ENCODE assay signal across 11 cellular contexts in genomic region chr2:49940616-49941015, GRCh38.
DNase-seq lines count a peak whose midpoint lies in the region; ATAC-seq and TF ChIP-seq lines count a peak whose summit lies in the region.
"Had no signal": no experiment of that assay in that cellular context is flagged by ENCODE, and none has a peak within 500 bp of the region (broad histone marks: within the 10 kb centered on the region; RNA-seq: fewer than 3 reads in every experiment).

No MANE protein-coding gene starts in this region.

- TF ChIP-seq CTCF in smooth muscle cell (IDR thresholded peaks at IDR 0.05; ENCODE audit: borderline replicate concordance, insufficient read depth, poor library complexity, severe bottlenecking): no peak

- 78% methylated on average over 3 of the region's 3 CpGs for WGBS in smooth muscle cell (ENCODE audit: low lambda C conversion rate)

- peak overlapping the region; percentile 14 for H3K4me2 ChIP-seq in smooth muscle cell

- H3K36me3 ChIP-seq in smooth muscle cell (ENCODE audit: low read depth): no peaks in the 10 kb centered on the region
- H3K36me3 ChIP-seq: SJSA1 had no signal

- no peak overlapping the region for H3K27ac ChIP-seq in smooth muscle cell (ENCODE audit: low read depth)
- H3K27ac ChIP-seq: SJSA1 had no signal

- H3K27me3 ChIP-seq in smooth muscle cell (ENCODE audit: low read depth): no peaks in the 10 kb centered on the region
- H3K27me3 ChIP-seq: SJSA1 had no signal

- H3K4me3 Mint-ChIP-seq in activated naive CD8-positive, alpha-beta T cell treated with anti-CD3 and anti-CD28 coated beads, Interleukin-2, amount 10 ng/mL, durations not matched to agents 7 days and 5 days: peak overlapping the region; percentile 84

- peaks cover 10% of the 10 kb centered on the region for H3K4me1 Mint-ChIP-seq in activated naive CD8-positive, alpha-beta T cell treated with anti-CD3 and anti-CD28 coated beads, Interleukin-2, amount 10 ng/mL, durations not matched to agents 7 days and 5 days

- peak overlapping the region; percentile 64 for H2AFZ ChIP-seq in smooth muscle cell (ENCODE audit: low read depth)

- H3K9me3 Mint-ChIP-seq in activated naive CD8-positive, alpha-beta T cell treated with anti-CD3 and anti-CD28 coated beads, Interleukin-2, amount 10 ng/mL, durations not matched to agents 7 days and 5 days: no peaks in the 10 kb centered on the region

- no peak overlapping the region for H3K9ac ChIP-seq in smooth muscle cell (ENCODE audit: low read depth)

- POLR2A ChIA-PET in activated naive CD8-positive, alpha-beta T cell treated with anti-CD3 and anti-CD28 coated beads, Interleukin-2, amount 10 ng/mL, durations not matched to agents 7 days and 5 days (lab: Charles Lee): no interaction called here

- H4K20me1 ChIP-seq in smooth muscle cell (ENCODE audit: low read depth): no peaks in the 10 kb centered on the region

- peak overlapping the region; percentile 88 for H3K27ac Mint-ChIP-seq in activated naive CD8-positive, alpha-beta T cell treated with anti-CD3 and anti-CD28 coated beads, Interleukin-2, amount 10 ng/mL, durations not matched to agents 7 days and 5 days

- DNase-seq in NCI-H2196 (lab: John Stamatoyannopoulos, UW; ENCODE audit: unreplicated experiment): peak; percentile 7
- DNase-seq in NCI-H2196 treated with DMSO at 0.1 percent for 48 hours (lab: John Stamatoyannopoulos, UW; ENCODE audit: unreplicated experiment): no peak
- DNase-seq in Jurkat, Clone E6-1 (ENCODE audit: low read depth, low spot score): peak; percentile 0
- no peak for DNase-seq in activated naive CD8-positive, alpha-beta T cell treated with anti-CD3 and anti-CD28 coated beads, Interleukin-2, amount 10 ng/mL, durations not matched to agents 7 days and 5 days
- DNase-seq in smooth muscle cell (lab: John Stamatoyannopoulos, UW; ENCODE audit: unreplicated experiment): no peak
- no peak for DNase-seq in superior temporal gyrus (ENCODE audit: extremely low spot score)
- no peak for DNase-seq in NCI-H2107 (lab: John Stamatoyannopoulos, UW)
- DNase-seq in HT-29 (ENCODE audit: low spot score): no peak
- DNase-seq: erythroblast, NCI-H1092 treated with DMSO at 0.1 percent for 48 hours had no signal

- no peaks in the 10 kb centered on the region for H3K79me2 ChIP-seq in smooth muscle cell (ENCODE audit: low read depth)

- no peaks in the 10 kb centered on the region for H3K4me1 ChIP-seq in smooth muscle cell (ENCODE audit: low read depth)
- H3K4me1 ChIP-seq: SJSA1 had no signal

- no peaks in the 10 kb centered on the region for H3K27me3 Mint-ChIP-seq in activated naive CD8-positive, alpha-beta T cell treated with anti-CD3 and anti-CD28 coated beads, Interleukin-2, amount 10 ng/mL, durations not matched to agents 7 days and 5 days

- no peak for ATAC-seq in activated naive CD8-positive, alpha-beta T cell treated with anti-CD3 and anti-CD28 coated beads, Interleukin-2, amount 10 ng/mL, durations not matched to agents 7 days and 5 days (ENCODE audit: low read depth)

- no peaks in the 10 kb centered on the region for H3K36me3 Mint-ChIP-seq in activated naive CD8-positive, alpha-beta T cell treated with anti-CD3 and anti-CD28 coated beads, Interleukin-2, amount 10 ng/mL, durations not matched to agents 7 days and 5 days

- no peaks in the 10 kb centered on the region for H3K9me3 ChIP-seq in smooth muscle cell (replicated peaks; ENCODE audit: low read depth)
- H3K9me3 ChIP-seq: SJSA1 had no signal

- no peak overlapping the region for H3K4me3 ChIP-seq in Jurkat, Clone E6-1 (ENCODE audit: low read length)
- peak overlapping the region; percentile 17 for H3K4me3 ChIP-seq in smooth muscle cell
- H3K4me3 ChIP-seq: SJSA1 had no signal

- H3F3A ChIP-seq in smooth muscle cell (ENCODE audit: low read depth): no peaks in the 10 kb centered on the region

Comparison
In these comparisons a context has a peak if more than half of its experiments do, and no peak if none do; other contexts are left out.
1. DNase-seq: peak in NCI-H2196 (single experiment) and Jurkat, Clone E6-1 (single experiment); none in NCI-H2196 treated with DMSO at 0.1 percent for 48 hours (single experiment), activated naive CD8-positive, alpha-beta T cell treated with anti-CD3 and anti-CD28 coated beads, Interleukin-2, amount 10 ng/mL, durations not matched to agents 7 days and 5 days (single experiment), smooth muscle cell (single experiment), superior temporal gyrus (single experiment), NCI-H2107 (single experiment) and HT-29 (single experiment).